ENCODE assay signal across 22 cellular contexts in the genomic region with DNA sequence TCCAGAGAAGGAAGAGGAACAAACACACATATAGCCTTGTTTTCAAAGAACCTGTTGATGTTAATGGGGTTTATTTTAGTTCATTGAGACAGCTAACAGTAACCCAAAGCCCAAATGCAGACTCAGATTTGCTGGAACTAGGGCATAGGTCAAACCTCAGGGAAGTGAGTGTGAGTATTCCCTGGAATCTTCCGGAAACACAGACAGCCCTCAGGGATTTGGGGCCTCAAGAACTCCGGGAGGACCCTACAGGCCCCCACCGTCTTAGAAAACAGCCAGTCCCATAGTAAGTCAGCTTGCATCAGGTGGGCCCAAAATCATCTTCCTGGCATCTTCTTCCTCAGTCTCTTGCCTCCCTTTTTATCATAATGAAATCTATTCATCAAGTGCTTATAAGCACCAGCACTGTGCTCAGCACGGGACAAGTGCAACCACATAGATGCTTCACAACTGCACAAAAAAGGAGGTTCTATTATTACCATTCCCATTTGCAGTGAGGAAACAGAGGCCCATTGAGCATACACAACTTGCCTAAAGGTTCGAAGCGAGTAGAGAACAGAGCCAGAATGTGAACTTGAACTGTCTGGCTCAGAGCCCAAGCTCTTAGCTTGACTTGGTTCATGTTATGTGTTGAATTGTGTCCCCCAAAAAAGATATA. TPM values are rescaled to one million over a fixed set of nuclear protein-coding genes. Genes with fewer than 3 reads are reported as not detected.
"Had no signal": no experiment of that assay in that cellular context is flagged by ENCODE, and none has a peak within 500 bp of the region (broad histone marks: within the 10 kb centered on the region; RNA-seq: fewer than 3 reads in every experiment).

No MANE protein-coding gene starts in this region.

- H3K36me3 Mint-ChIP-seq: activated naive CD4-positive, alpha-beta T cell treated with anti-CD3 and anti-CD28 coated beads, Interleukin-2, amount 50 U/mL, for 24 hours; WTC11 had no signal

- H3K9me3 Mint-ChIP-seq: activated naive CD4-positive, alpha-beta T cell treated with anti-CD3 and anti-CD28 coated beads, Interleukin-2, amount 50 U/mL, for 24 hours; activated T-helper 1 cell treated with anti-CD3 and anti-CD28 coated beads, Interleukin-12 subunit alpha, Interleukin-12 subunit beta, Interleukin-2, Interleukin-4 antibody, amounts not matched to agents 30 ng/mL and 10 ng/mL and 1 ng/mL, durations not matched to agents 14 hours and 24 hours and 36 hours; T-helper 1 cell treated with Interleukin-12 subunit alpha and Interleukin-12 subunit beta and Interleukin-4 antibody, amounts not matched to agents 30 μg/mL and 1 μg/mL, for 36 hours had no signal

- ATAC-seq: activated CD8-positive, alpha-beta T cell treated with anti-CD3 and anti-CD28 coated beads, Interleukin-2, amount 10 ng/mL, durations not matched to agents 7 days and 5 days; PC-3 had no signal

- H3K4me1 Mint-ChIP-seq: activated naive CD4-positive, alpha-beta T cell treated with anti-CD3 and anti-CD28 coated beads, Interleukin-2, amount 50 U/mL, for 24 hours had no signal

- DNase-seq: activated CD4-positive, alpha-beta T cell treated with anti-CD3 and anti-CD28 coated beads for 48 hours; activated CD4-positive, alpha-beta T cell treated with anti-CD3 and anti-CD28 coated beads, Interleukin-2, amount 50 U/mL, for 4 hours; activated CD4-positive, CD25-positive, alpha-beta regulatory T cell treated with anti-CD3 and anti-CD28 coated beads, Interleukin-2, amount 50 U/mL, for 72 hours; activated CD8-positive, alpha-beta memory T cell treated with anti-CD3 and anti-CD28 coated beads, Interleukin-2, amount 50 U/mL, for 48 hours; activated CD8-positive, alpha-beta T cell treated with anti-CD3 and anti-CD28 coated beads, Interleukin-2, amount 10 ng/mL, durations not matched to agents 7 days and 5 days; activated effector memory CD4-positive, alpha-beta T cell treated with Interleukin-2 at 50 U/mL for 16 hours; activated naive CD4-positive, alpha-beta T cell; activated T-cell treated with anti-CD3 and anti-CD28 coated beads, Interleukin-2, amount 50 U/mL, for 1 hour; aorta; Karpas-422; NCI-H1105 treated with DMSO at 0.1 percent for 48 hours; NCI-H1436 treated with DMSO at 0.1 percent for 48 hours; NCI-H187; NCI-H2081; NCI-H446; NCI-H524; PC-3; SHP77 treated with DMSO at 0.1 percent for 48 hours had no signal

- H3K4me3 Mint-ChIP-seq: activated CD8-positive, alpha-beta T cell treated with anti-CD3 and anti-CD28 coated beads, Interleukin-2, amount 10 ng/mL, durations not matched to agents 7 days and 5 days; activated naive CD4-positive, alpha-beta T cell treated with anti-CD3 and anti-CD28 coated beads, Interleukin-2, amount 50 U/mL, for 24 hours; activated T-helper 1 cell treated with anti-CD3 and anti-CD28 coated beads, Interleukin-12 subunit alpha, Interleukin-12 subunit beta, Interleukin-2, Interleukin-4 antibody, amounts not matched to agents 30 ng/mL and 10 ng/mL and 1 ng/mL, durations not matched to agents 14 hours and 24 hours and 36 hours; T-helper 1 cell treated with Interleukin-12 subunit alpha and Interleukin-12 subunit beta and Interleukin-4 antibody, amounts not matched to agents 30 μg/mL and 1 μg/mL, for 36 hours; WTC11 had no signal

- H3K27ac Mint-ChIP-seq: activated CD8-positive, alpha-beta T cell treated with anti-CD3 and anti-CD28 coated beads, Interleukin-2, amount 10 ng/mL, durations not matched to agents 7 days and 5 days; activated naive CD4-positive, alpha-beta T cell treated with anti-CD3 and anti-CD28 coated beads, Interleukin-2, amount 50 U/mL, for 24 hours; activated T-helper 1 cell treated with anti-CD3 and anti-CD28 coated beads, Interleukin-12 subunit alpha, Interleukin-12 subunit beta, Interleukin-2, Interleukin-4 antibody, amounts not matched to agents 30 ng/mL and 10 ng/mL and 1 ng/mL, durations not matched to agents 14 hours and 24 hours and 36 hours; T-helper 1 cell treated with Interleukin-12 subunit alpha and Interleukin-12 subunit beta and Interleukin-4 antibody, amounts not matched to agents 30 μg/mL and 1 μg/mL, for 36 hours had no signal

RNA-seq across cellular contexts. Expression of gene BCL11A, which starts 50.2 kb away (rescaled TPM):
- total RNA-seq: activated T-helper 1 cell treated with anti-CD3 and anti-CD28 coated beads, Interleukin-12 subunit alpha, Interleukin-12 subunit beta, Interleukin-2, Interleukin-4 antibody, amounts not matched to agents 30 ng/mL and 10 ng/mL and 1 ng/mL, durations not matched to agents 14 hours and 24 hours and 36 hours had no signal
